22 cellular contexts compared by ENCODE assay signal in the genomic region with DNA sequence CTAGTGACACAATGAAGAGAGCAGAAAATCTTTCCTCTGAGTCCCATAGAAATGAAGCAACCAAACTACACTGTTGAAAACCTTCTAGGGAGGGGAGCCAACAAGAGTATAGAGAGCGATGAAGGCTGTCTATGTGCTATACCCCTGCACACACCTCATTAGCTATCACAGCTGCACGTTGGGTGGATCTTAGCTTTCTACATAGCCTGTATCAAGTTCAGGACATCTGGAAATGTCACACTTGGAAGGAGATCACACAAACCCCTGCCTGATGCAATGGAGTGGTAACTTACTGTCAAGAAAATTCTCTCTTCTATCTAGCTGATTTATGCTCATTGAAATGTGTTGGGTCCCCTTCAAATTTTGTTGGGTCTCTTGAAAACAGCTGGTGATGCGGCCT.
"Had no signal": no experiment of that assay in that cellular context is flagged by ENCODE, and none has a peak within 500 bp of the region (broad histone marks: within the 10 kb centered on the region; RNA-seq: fewer than 3 reads in every experiment).

No MANE protein-coding gene starts in this region.

- H3K4me1 ChIP-seq: heart left ventricle, suprapubic skin, thyroid gland had no signal

- DNase-seq: effector CD4-positive, alpha-beta T cell; endodermal cell; heart left ventricle; hippocampal formation; kidney glomerular epithelial cell; mammary epithelial cell; mucosa of descending colon; naive thymus-derived CD8-positive, alpha-beta T cell; right cardiac atrium; small intestine; stimulated activated CD4-positive, alpha-beta T cell treated with anti-CD3 and anti-CD28 coated beads, Interleukin-2, amount 100 ng/mL, for 48 hours; stimulated activated CD8-positive, alpha-beta memory T cell treated with anti-CD3 and anti-CD28 coated beads, Interleukin-4, amount 100 ng/mL, for 48 hours; stimulated activated naive CD8-positive, alpha-beta T cell treated with anti-CD3 and anti-CD28 coated beads, Interleukin-15, Interleukin-2, amounts not matched to agents 100 U/mL and 50 U/mL, for 24 hours; thyroid gland had no signal

- H3K27ac ChIP-seq: coronary artery, heart left ventricle, neutrophil, suprapubic skin, thyroid gland had no signal

- H3K4me3 ChIP-seq: coronary artery, heart left ventricle, mucosa of descending colon, suprapubic skin, thyroid gland had no signal

- H3K36me3 ChIP-seq: heart left ventricle, neutrophil, suprapubic skin, thyroid gland had no signal

- FAIRE-seq: endothelial cell of umbilical vein, islet of Langerhans, urothelium cell line had no signal

- H3K27me3 ChIP-seq: heart left ventricle, neutrophil, suprapubic skin, thyroid gland had no signal

- H3K9me3 ChIP-seq: neutrophil, suprapubic skin, thyroid gland had no signal

- ATAC-seq: heart left ventricle; left lobe of liver; mucosa of descending colon; naive thymus-derived CD8-positive, alpha-beta T cell; right cardiac atrium; stimulated activated effector memory CD8-positive, alpha-beta T cell treated with anti-CD3 and anti-CD28 coated beads, Interleukin-12 subunit alpha, Interleukin-12 subunit beta, amount 100 ng/mL, for 72 hours; stimulated activated naive CD8-positive, alpha-beta T cell treated with anti-CD3 and anti-CD28 coated beads, Interleukin-15, Interleukin-2, amounts not matched to agents 100 U/mL and 50 U/mL, for 24 hours had no signal
